ENCODE assay signal across 27 cellular contexts in genomic region chr3:166864473-166865467, GRCh38.
"Had no signal": no experiment of that assay in that cellular context is flagged by ENCODE, and none has a peak within 500 bp of the region (broad histone marks: within the 10 kb centered on the region; RNA-seq: fewer than 3 reads in every experiment).

No MANE protein-coding gene starts in this region.

- H3K4me2 ChIP-seq: hepatocyte had no signal

- H3K4me3 ChIP-seq: cardiac muscle cell, coronary artery, dorsolateral prefrontal cortex, gastroesophageal sphincter, hepatocyte, psoas muscle, thoracic aorta had no signal

- H3K9ac ChIP-seq: parathyroid adenoma had no signal

- H3K4me1 ChIP-seq: gastroesophageal sphincter, parathyroid adenoma, psoas muscle had no signal

- DNase-seq: activated CD4-positive, alpha-beta T cell treated with anti-CD3 and anti-CD28 coated beads for 1 hour; activated CD8-positive, alpha-beta T cell treated with anti-CD3 and anti-CD28 coated beads, Interleukin-2, amount 10 ng/mL, durations not matched to agents 7 days and 5 days; activated naive CD4-positive, alpha-beta T cell; activated T-cell treated with anti-CD3 and anti-CD28 coated beads for 4 hours; activated T-cell treated with anti-CD3 and anti-CD28 coated beads, Interleukin-2, amount 50 U/mL, for 72 hours; anterior cingulate cortex; cerebellar nuclear complex; dorsolateral prefrontal cortex; effector memory CD8-positive, alpha-beta T cell; erythroblast; left colon; mammary epithelial cell; midbrain; naive thymus-derived CD8-positive, alpha-beta T cell; occipital lobe; psoas muscle had no signal

- H3K9me3 ChIP-seq: psoas muscle, thoracic aorta had no signal

- H3K27ac ChIP-seq: cardiac muscle cell, coronary artery, dorsolateral prefrontal cortex, gastroesophageal sphincter, hepatocyte, parathyroid adenoma, psoas muscle, thoracic aorta had no signal

- H3K27ac Mint-ChIP-seq: activated CD8-positive, alpha-beta T cell treated with anti-CD3 and anti-CD28 coated beads, Interleukin-2, amount 10 ng/mL, durations not matched to agents 7 days and 5 days; activated naive CD4-positive, alpha-beta T cell treated with anti-CD3 and anti-CD28 coated beads, Interleukin-2, amount 50 U/mL, for 72 hours; activated T-cell treated with anti-CD3 and anti-CD28 coated beads, Interleukin-2, amount 50 U/mL, for 72 hours; brain; effector memory CD8-positive, alpha-beta T cell; naive thymus-derived CD8-positive, alpha-beta T cell; stimulated activated naive CD8-positive, alpha-beta T cell treated with anti-CD3 and anti-CD28 coated beads, Interleukin-15, Interleukin-2, amounts not matched to agents 100 ng/mL and 50 ng/mL, for 24 hours; WTC11 had no signal

- ATAC-seq: activated CD8-positive, alpha-beta T cell treated with anti-CD3 and anti-CD28 coated beads, Interleukin-2, amount 10 ng/mL, durations not matched to agents 7 days and 5 days; activated naive CD4-positive, alpha-beta T cell treated with anti-CD3 and anti-CD28 coated beads, Interleukin-2, amount 50 U/mL, for 72 hours; activated T-cell treated with anti-CD3 and anti-CD28 coated beads, Interleukin-2, amount 50 U/mL, for 72 hours; effector memory CD8-positive, alpha-beta T cell; left colon; naive thymus-derived CD8-positive, alpha-beta T cell; psoas muscle; WTC11 had no signal

- H3K27me3 Mint-ChIP-seq: brain; effector memory CD8-positive, alpha-beta T cell; naive thymus-derived CD8-positive, alpha-beta T cell; stimulated activated naive CD8-positive, alpha-beta T cell treated with anti-CD3 and anti-CD28 coated beads, Interleukin-15, Interleukin-2, amounts not matched to agents 100 ng/mL and 50 ng/mL, for 24 hours had no signal

- H3K27me3 ChIP-seq: cardiac muscle cell, dorsolateral prefrontal cortex, gastroesophageal sphincter, hepatocyte had no signal

- H3K36me3 ChIP-seq: cardiac muscle cell, gastroesophageal sphincter, thoracic aorta had no signal

- H3K4me1 Mint-ChIP-seq: brain; naive thymus-derived CD8-positive, alpha-beta T cell; neural crest cell had no signal

- H3K79me2 ChIP-seq: hepatocyte, parathyroid adenoma had no signal

- H3K4me3 Mint-ChIP-seq: activated CD8-positive, alpha-beta T cell treated with anti-CD3 and anti-CD28 coated beads, Interleukin-2, amount 10 ng/mL, durations not matched to agents 7 days and 5 days; activated T-cell treated with anti-CD3 and anti-CD28 coated beads, Interleukin-2, amount 50 U/mL, for 72 hours; brain; effector memory CD8-positive, alpha-beta T cell; naive thymus-derived CD8-positive, alpha-beta T cell; neural crest cell; stimulated activated naive CD8-positive, alpha-beta T cell treated with anti-CD3 and anti-CD28 coated beads, Interleukin-15, Interleukin-2, amounts not matched to agents 100 ng/mL and 50 ng/mL, for 24 hours; WTC11 had no signal

- H2AFZ ChIP-seq: hepatocyte, parathyroid adenoma had no signal

- H3K36me3 Mint-ChIP-seq: activated naive CD4-positive, alpha-beta T cell treated with anti-CD3 and anti-CD28 coated beads, Interleukin-2, amount 50 U/mL, for 72 hours; brain; naive thymus-derived CD8-positive, alpha-beta T cell; WTC11 had no signal
